ENCODE assay signal across 11 cellular contexts in the genomic region with DNA sequence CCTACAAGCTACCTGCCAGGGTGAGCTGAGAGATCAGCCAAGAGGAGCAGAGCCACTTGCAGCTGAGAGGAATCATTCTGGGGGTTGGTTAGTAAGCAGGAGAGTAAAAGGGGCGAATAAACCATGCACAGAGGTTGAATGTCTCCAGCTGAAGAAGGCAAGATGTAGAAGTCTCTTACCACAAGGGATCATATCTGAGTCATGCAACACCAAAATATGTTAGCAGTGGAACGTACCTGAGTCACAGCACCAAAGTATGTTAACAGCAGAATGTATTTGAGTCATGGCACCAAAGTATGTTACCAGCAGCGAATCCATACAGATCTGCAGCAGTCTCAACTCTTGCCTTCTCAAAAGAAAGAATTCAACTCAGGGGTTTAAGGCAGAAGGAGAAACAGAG. TPM values are rescaled to one million over a fixed set of nuclear protein-coding genes. Genes with fewer than 3 reads are reported as not detected.
DNase-seq lines count a peak whose midpoint lies in the region; ATAC-seq and TF ChIP-seq lines count a peak whose summit lies in the region.
"Had no signal": no experiment of that assay in that cellular context is flagged by ENCODE, and none has a peak within 500 bp of the region (broad histone marks: within the 10 kb centered on the region; RNA-seq: fewer than 3 reads in every experiment).

No MANE protein-coding gene starts in this region.

- TF ChIP-seq CTCF in AG04450 (IDR thresholded peaks at IDR 0.05; ENCODE audit: low read depth, low read length) (no peak), heart right ventricle (IDR thresholded peaks at IDR 0.05) (no peak), BE2C (IDR thresholded peaks at IDR 0.05; ENCODE audit: low read depth, low read length) (no peak)

- H3K36me3 ChIP-seq in heart right ventricle: no peaks in the 10 kb centered on the region
- H3K36me3 ChIP-seq in BE2C: no peaks in the 10 kb centered on the region

- WGBS in heart right ventricle, 2 donors: 89 to 92% methylated on average over 3 of the region's 3 CpGs

- H3K4me3 ChIP-seq in AG04450 (ENCODE audit: low read depth, low read length) (no peak overlapping the region), heart right ventricle (no peak overlapping the region), BE2C (ENCODE audit: low read depth, low read length) (no peak overlapping the region)

- H3K27ac ChIP-seq in AG04450 (ENCODE audit: low read depth, low read length): peak overlapping the region; percentile 25
- no peak overlapping the region for H3K27ac ChIP-seq in heart right ventricle

- POLR2A ChIA-PET in AG04450 (lab: Yijun Ruan, JAX): interaction anchor here (0.7 to 1.0 kb wide), 2 partner anchors 25 to 30 kb away, joined by 5 to 7 read pairs; partner anchors contain the start of gene C4orf51

- H3K27me3 ChIP-seq in AG04450 (ENCODE audit: control insufficient read depth, insufficient read depth, low read length): no peaks in the 10 kb centered on the region
- H3K27me3 ChIP-seq in heart right ventricle: no peaks in the 10 kb centered on the region
- no peaks in the 10 kb centered on the region for H3K27me3 ChIP-seq in BE2C

- ATAC-seq in GM19035 (IDR thresholded peaks at IDR 0.05; ENCODE audit: unreplicated experiment): peak; percentile 81
- ATAC-seq in HG03565 (IDR thresholded peaks at IDR 0.05; ENCODE audit: unreplicated experiment): peak; percentile 89
- ATAC-seq in esophagus mucosa: peak; percentile 99
- ATAC-seq in GM19455 (IDR thresholded peaks at IDR 0.05; ENCODE audit: unreplicated experiment): no peak
- ATAC-seq in heart right ventricle: no peak
- ATAC-seq: Right ventricle myocardium inferior had no signal

- CTCF ChIA-PET in AG04450 (lab: Charles Lee): no interaction called here

- H3K9me3 ChIP-seq in AG04450 (ENCODE audit: control insufficient read depth, insufficient read depth, low read length) (no peaks in the 10 kb centered on the region), heart right ventricle (peaks cover 0 to 32% (median 5%) of the 10 kb centered on the region in 11 donors), BE2C (no peaks in the 10 kb centered on the region)

- DNase-seq in AG04450 (ENCODE audit: low read depth, low spot score): peak; percentile 88
- no peak for DNase-seq in heart right ventricle
- no peak for DNase-seq in BE2C
- DNase-seq in SK-N-DZ (ENCODE audit: low spot score): no peak

- intact Hi-C loops in heart right ventricle (cut with DNase I): loop anchor here in 1 of 10 donors (10.0 kb wide), 1 partner anchor 85 kb away; no protein-coding TSS in a partner anchor

- H3K4me1 ChIP-seq in heart right ventricle: peaks cover 0 to 11% (median 0%) of the 10 kb centered on the region in 9 donors
- H3K4me1 ChIP-seq in BE2C: no peaks in the 10 kb centered on the region

RNA-seq across cellular contexts. Expression of gene C4orf51, which starts 29.9 kb away (rescaled TPM):
- not detected in 2 replicates for polyA plus RNA-seq in AG04450 (2011; rRNA removed)
- polyA minus RNA-seq in AG04450 (2011; rRNA and poly(A)+ RNA removed): not detected in 2 replicates
- not detected for total RNA-seq in esophagus mucosa
- not detected for total RNA-seq in heart right ventricle
- polyA plus RNA-seq in heart right ventricle: not detected
- not detected for polyA plus RNA-seq in BE2C (2012; ENCODE audit: insufficient read depth, insufficient read length, low read depth)
- not detected in 2 replicates for polyA plus RNA-seq in SK-N-DZ (2014; cell fraction: cytosol; rRNA removed)
- not detected in 2 replicates for polyA plus RNA-seq in SK-N-DZ (2014; cell fraction: nucleus; rRNA removed)
- total RNA-seq: liver, Right ventricle myocardium inferior had no signal
- polyA plus RNA-seq: adipose tissue, liver had no signal

Comparison
In these comparisons a context has a peak if more than half of its experiments do, and no peak if none do; other contexts are left out.
1. ATAC-seq: peak in GM19035 (single experiment), HG03565 (single experiment) and esophagus mucosa (single experiment); none in GM19455 (single experiment) and heart right ventricle (0 of 8).